9 cellular contexts compared by ENCODE assay signal in genomic region chr1:29698033-29698432, GRCh38.
DNase-seq lines count a peak whose midpoint lies in the region; ATAC-seq, FAIRE-seq and TF ChIP-seq lines count a peak whose summit lies in the region.
"Had no signal": no experiment of that assay in that cellular context is flagged by ENCODE, and none has a peak within 500 bp of the region (broad histone marks: within the 10 kb centered on the region; RNA-seq: fewer than 3 reads in every experiment).

No MANE protein-coding gene starts in this region.

- H3K79me2 ChIP-seq in endothelial cell of umbilical vein (ENCODE audit: control insufficient read depth, insufficient read depth, low read length), result no peaks in the 10 kb centered on the region

- H3K36me3 ChIP-seq in endothelial cell of umbilical vein (ENCODE audit: control insufficient read depth in 2 of 2, extremely low read depth in 1 of 2, insufficient read depth in 2 of 2, low read length in 2 of 2), result no peaks in the 10 kb centered on the region
- no peaks in the 10 kb centered on the region for H3K36me3 ChIP-seq in Peyer's patch

- peak; percentile 36 to 50 for TF ChIP-seq CTCF in endothelial cell of umbilical vein (IDR thresholded peaks at IDR 0.05; ENCODE audit: extremely low read depth in 1 of 2, insufficient read depth in 1 of 2, low read depth in 1 of 2, low read length in 2 of 2)
- TF ChIP-seq CTCF in Peyer's patch (IDR thresholded peaks at IDR 0.05), result peak in 1 of 6 experiments; percentile 4
- TF ChIP-seq CTCF in GM20000 (IDR thresholded peaks at IDR 0.05; ENCODE audit: extremely low read depth, missing control alignments), result no peak

- no peak overlapping the region for H3K27ac ChIP-seq in endothelial cell of umbilical vein (ENCODE audit: insufficient read depth, low read depth, low read length)
- no peak overlapping the region for H3K27ac ChIP-seq in Peyer's patch

- no peak overlapping the region for H3K4me2 ChIP-seq in endothelial cell of umbilical vein (ENCODE audit: insufficient read depth, low read length)

- no peak overlapping the region for H3K4me3 ChIP-seq in endothelial cell of umbilical vein (replicated peaks in 1 of 3; ENCODE audit: insufficient read depth in 1 of 3, low read depth in 1 of 3, low read length in 3 of 3)
- H3K4me3 ChIP-seq in Peyer's patch, result no peak overlapping the region

- dilution Hi-C loops in endothelial cell of umbilical vein (cut with MboI; ENCODE audit: extremely low pct_ligation_motif_present, low sequenced_read_pairs), result no loop called here

- CTCF ChIA-PET in endothelial cell of umbilical vein (lab: Charles Lee), result interaction anchor here (0.8 to 1.7 kb wide), 8 partner anchors 8 to 1010 kb away, joined by 3 to 6 read pairs (median 4); no protein-coding TSS in a partner anchor

- H3K27me3 ChIP-seq in endothelial cell of umbilical vein (ENCODE audit: control insufficient read depth in 2 of 2, insufficient read depth in 2 of 2, low read length in 2 of 2), result peaks cover 0 to 4% of the 10 kb centered on the region in 2 experiments
- no peaks in the 10 kb centered on the region for H3K27me3 ChIP-seq in Peyer's patch

- H3K9me3 ChIP-seq in endothelial cell of umbilical vein (replicated peaks; ENCODE audit: control insufficient read depth, insufficient read depth, low read length) (no peaks in the 10 kb centered on the region), Peyer's patch (no peaks in the 10 kb centered on the region)

- no peaks in the 10 kb centered on the region for H3K4me1 ChIP-seq in endothelial cell of umbilical vein (ENCODE audit: control insufficient read depth, extremely low read depth, insufficient read depth, low read length)
- H3K4me1 ChIP-seq in Peyer's patch, result no peaks in the 10 kb centered on the region

- BruUV-seq in endothelial cell of umbilical vein (replicated peaks; lab: Mats Ljungman, UMichigan), result no TSS peak

- H4K20me1 ChIP-seq in endothelial cell of umbilical vein (replicated peaks; ENCODE audit: control insufficient read depth, extremely low read depth, insufficient read depth, low read length), result no peaks in the 10 kb centered on the region

- no peak for FAIRE-seq in endothelial cell of umbilical vein (lab: Jason Lieb, UNC)
- FAIRE-seq: G401.6 had no signal

- no peaks in the 10 kb centered on the region for H3K9me1 ChIP-seq in endothelial cell of umbilical vein (replicated peaks; ENCODE audit: control insufficient read depth, extremely low read depth, insufficient read depth, low read length)

- peak; percentile 44 for DNase-seq in NCI-H748 (lab: John Stamatoyannopoulos, UW; ENCODE audit: unreplicated experiment)
- DNase-seq in NCI-H748 treated with DMSO at 0.1 percent for 48 hours (lab: John Stamatoyannopoulos, UW), result no peak
- DNase-seq in NCI-H82 treated with DMSO at 0.1 percent for 48 hours (lab: John Stamatoyannopoulos, UW; ENCODE audit: unreplicated experiment), result peak; percentile 51
- no peak for DNase-seq in endothelial cell of umbilical vein (ENCODE audit: low read depth, low spot score)
- no peak for DNase-seq in sciatic nerve (ENCODE audit: low spot score)
- DNase-seq in Peyer's patch, result no peak
- DNase-seq in NOMO-1 treated with DMSO at 0.1 percent for 48 hours (lab: John Stamatoyannopoulos, UW; ENCODE audit: unreplicated experiment), result no peak
- no peak for DNase-seq in GM20000 (ENCODE audit: low spot score)

- TF ChIP-seq POLR2A in endothelial cell of umbilical vein (IDR thresholded peaks at IDR 0.05; ENCODE audit: low read depth, low read length) (no peak), Peyer's patch (IDR thresholded peaks at IDR 0.05) (no peak)

- no peak overlapping the region for H2AFZ ChIP-seq in endothelial cell of umbilical vein (ENCODE audit: low read depth, low read length)

- ATAC-seq in sciatic nerve, result peak; percentile 22

- intact Hi-C loops in endothelial cell of umbilical vein (cut with micrococcal nuclease) (loop anchor here (2.0 kb wide), 3 partner anchors 319 to 1011 kb away; no protein-coding TSS in a partner anchor), sciatic nerve (cut with DNase I) (no loop called here)

- POLR2A ChIA-PET in endothelial cell of umbilical vein (lab: Charles Lee), result no interaction called here

- H3K9ac ChIP-seq in endothelial cell of umbilical vein (replicated peaks; ENCODE audit: extremely low read depth, insufficient read depth, low read length), result no peak overlapping the region

TF ChIP-seq in endothelial cell of umbilical vein, 7 proteins besides CTCF, POLR2A, EP300 and RAD21:
- TF ChIP-seq MYC (IDR thresholded peaks at IDR 0.05; ENCODE audit: low read depth, low read length) (no peak), FOS (IDR thresholded peaks at IDR 0.05; ENCODE audit: borderline replicate concordance, insufficient read depth, low read length) (no peak), POLR2AphosphoS5 (IDR thresholded peaks at IDR 0.05; ENCODE audit: insufficient read depth, low read depth, low read length) (no peak), GATA2 (IDR thresholded peaks at IDR 0.05; ENCODE audit: insufficient read depth, insufficient read length, low read depth, low read length) (no peak), EZH2 (IDR thresholded peaks at IDR 0.05; ENCODE audit: borderline replicate concordance, low read depth, low read length, severe bottlenecking) (no peak), JUN (IDR thresholded peaks at IDR 0.05; ENCODE audit: borderline replicate concordance, insufficient read depth, insufficient read length, low read depth) (no peak)
- TF ChIP-seq, protein P1, sequence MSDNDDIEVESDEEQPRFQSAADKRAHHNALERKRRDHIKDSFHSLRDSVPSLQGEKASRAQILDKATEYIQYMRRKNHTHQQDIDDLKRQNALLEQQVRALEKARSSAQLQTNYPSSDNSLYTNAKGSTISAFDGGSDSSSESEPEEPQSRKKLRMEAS (IDR thresholded peaks at IDR 0.05; ENCODE audit: insufficient read depth, insufficient read length), result no peak

Comparison
In these comparisons a context has a peak if more than half of its experiments do, and no peak if none do; other contexts are left out.
1. DNase-seq: peak in NCI-H748 (single experiment) and NCI-H82 treated with DMSO at 0.1 percent for 48 hours (single experiment); none in NCI-H748 treated with DMSO at 0.1 percent for 48 hours (single experiment), endothelial cell of umbilical vein (single experiment), sciatic nerve (single experiment), Peyer's patch (0 of 3), NOMO-1 treated with DMSO at 0.1 percent for 48 hours (single experiment) and GM20000 (single experiment).